In the genomic region with DNA sequence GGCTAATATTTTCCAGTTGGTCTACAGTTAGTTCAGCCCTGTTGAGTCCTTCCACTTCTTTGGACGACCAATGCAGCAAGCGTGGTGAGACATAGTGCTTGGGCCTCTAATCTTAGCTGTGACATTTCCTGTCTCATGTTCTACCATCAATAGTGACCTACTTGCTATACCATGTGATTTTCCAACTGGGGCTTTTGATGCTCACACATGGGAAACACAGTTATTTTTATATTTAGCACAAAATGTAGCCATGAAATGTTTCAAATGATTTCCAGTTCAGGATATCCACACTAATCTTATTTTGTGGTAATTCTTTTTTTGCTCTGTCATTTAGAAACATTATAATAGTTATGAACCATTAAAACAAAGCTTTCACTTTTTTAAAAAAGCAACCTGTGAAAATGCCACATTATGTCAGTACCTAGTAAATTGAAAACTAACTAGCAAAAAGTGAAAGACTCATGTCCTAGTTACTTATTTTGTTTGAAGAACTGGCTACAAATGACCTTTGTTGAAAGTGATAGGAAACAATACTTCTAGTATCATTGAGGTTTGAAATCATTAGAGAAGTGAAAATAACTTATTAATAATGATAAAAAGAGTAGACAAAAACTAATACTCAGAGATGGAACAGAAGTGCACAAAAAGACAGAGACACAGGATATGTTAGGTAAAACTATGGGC, we compare ENCODE assay signal across 1 cellular context.
TF ChIP-seq lines count a peak whose summit lies in the region.

No MANE protein-coding gene starts in this region.

TF ChIP-seq in SK-N-SH, 30 proteins besides CTCF, POLR2A, EP300 and RAD21 (continued from another document):
- TF ChIP-seq, protein P1, sequence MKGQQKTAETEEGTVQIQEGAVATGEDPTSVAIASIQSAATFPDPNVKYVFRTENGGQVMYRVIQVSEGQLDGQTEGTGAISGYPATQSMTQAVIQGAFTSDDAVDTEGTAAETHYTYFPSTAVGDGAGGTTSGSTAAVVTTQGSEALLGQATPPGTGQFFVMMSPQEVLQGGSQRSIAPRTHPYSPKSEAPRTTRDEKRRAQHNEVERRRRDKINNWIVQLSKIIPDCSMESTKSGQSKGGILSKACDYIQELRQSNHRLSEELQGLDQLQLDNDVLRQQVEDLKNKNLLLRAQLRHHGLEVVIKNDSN (IDR thresholded peaks at IDR 0.05; ENCODE audit: borderline replicate concordance, low read depth), result no peak
- TF ChIP-seq TEAD4 (IDR thresholded peaks at IDR 0.05; ENCODE audit: borderline replicate concordance, insufficient read depth) (no peak), RCOR1 (IDR thresholded peaks at IDR 0.05; ENCODE audit: low read length) (no peak), EZH2phosphoT487 (IDR thresholded peaks at IDR 0.05; ENCODE audit: borderline replicate concordance, low read depth) (no peak)
- TF ChIP-seq, protein P2, sequence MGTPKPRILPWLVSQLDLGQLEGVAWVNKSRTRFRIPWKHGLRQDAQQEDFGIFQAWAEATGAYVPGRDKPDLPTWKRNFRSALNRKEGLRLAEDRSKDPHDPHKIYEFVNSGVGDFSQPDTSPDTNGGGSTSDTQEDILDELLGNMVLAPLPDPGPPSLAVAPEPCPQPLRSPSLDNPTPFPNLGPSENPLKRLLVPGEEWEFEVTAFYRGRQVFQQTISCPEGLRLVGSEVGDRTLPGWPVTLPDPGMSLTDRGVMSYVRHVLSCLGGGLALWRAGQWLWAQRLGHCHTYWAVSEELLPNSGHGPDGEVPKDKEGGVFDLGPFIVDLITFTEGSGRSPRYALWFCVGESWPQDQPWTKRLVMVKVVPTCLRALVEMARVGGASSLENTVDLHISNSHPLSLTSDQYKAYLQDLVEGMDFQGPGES (IDR thresholded peaks at IDR 0.05; ENCODE audit: low read depth, low read length), result no peak
